Comparison of ENCODE assay signal across 15 cellular contexts in the genomic region with DNA sequence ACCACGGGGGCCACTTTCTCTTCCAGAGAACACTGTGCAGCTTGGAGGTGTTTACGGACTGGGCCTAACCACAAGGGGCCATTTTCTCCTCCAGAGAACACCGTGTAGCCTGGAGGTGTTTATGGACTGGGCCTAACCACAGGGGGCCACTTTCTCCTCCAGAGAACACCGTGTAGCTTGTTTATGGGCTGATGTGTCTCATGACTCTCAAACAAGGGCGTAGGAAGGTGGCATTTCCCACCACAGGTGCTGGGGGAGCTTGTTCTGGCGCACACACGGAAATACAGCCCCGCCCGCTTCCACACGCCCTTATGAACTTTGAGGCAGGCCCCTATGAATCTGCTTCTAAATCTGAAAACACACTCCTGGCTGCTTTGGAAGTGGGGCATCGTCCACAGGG.
DNase-seq lines count a peak whose midpoint lies in the region; ATAC-seq, FAIRE-seq and TF ChIP-seq lines count a peak whose summit lies in the region.
"Had no signal": no experiment of that assay in that cellular context is flagged by ENCODE, and none has a peak within 500 bp of the region (broad histone marks: within the 10 kb centered on the region; RNA-seq: fewer than 3 reads in every experiment).

No MANE protein-coding gene starts in this region.

- no peaks in the 10 kb centered on the region for H3K27me3 Mint-ChIP-seq in CD4-positive, CD25-positive, alpha-beta regulatory T cell
- H3K27me3 Mint-ChIP-seq in activated naive CD8-positive, alpha-beta T cell: no peaks in the 10 kb centered on the region
- peaks cover 3 to 12% of the 10 kb centered on the region in 2 donors for H3K27me3 Mint-ChIP-seq in natural killer cell (ENCODE audit: low read depth in 2 of 2)

- H3K4me3 ChIP-seq in CD4-positive, CD25-positive, alpha-beta regulatory T cell (ENCODE audit: low read depth, low read length): no peak overlapping the region
- H3K4me3 ChIP-seq in pancreas: no peak overlapping the region
- H3K4me3 ChIP-seq: PC-9, thoracic aorta had no signal

- no peak for ATAC-seq in CD4-positive, CD25-positive, alpha-beta regulatory T cell (ENCODE audit: low read depth in 2 of 2)
- ATAC-seq in pancreas (no peak), natural killer cell (no peak)
- ATAC-seq: left lobe of liver had no signal

- TF ChIP-seq CTCF in pancreas (IDR thresholded peaks at IDR 0.05): no peak
- TF ChIP-seq CTCF in natural killer cell (IDR thresholded peaks at IDR 0.05): no peak

- peaks cover 0 to 6% (median 0%) of the 10 kb centered on the region in 7 donors for H3K9me3 Mint-ChIP-seq in CD4-positive, CD25-positive, alpha-beta regulatory T cell
- H3K9me3 Mint-ChIP-seq in activated naive CD8-positive, alpha-beta T cell (ENCODE audit: low read depth): no peaks in the 10 kb centered on the region
- H3K9me3 Mint-ChIP-seq in natural killer cell: no peaks in the 10 kb centered on the region
- H3K9me3 Mint-ChIP-seq: dendritic cell treated with granulocyte-macrophage colony-stimulating factor and Interleukin-4, amounts not matched to agents 40 ng/mL and 50 ng/mL, for 4 days had no signal

- H3K27ac Mint-ChIP-seq in CD4-positive, CD25-positive, alpha-beta regulatory T cell: peak overlapping the region in 2 of 3 donors; percentile 56 to 64
- H3K27ac Mint-ChIP-seq in activated naive CD8-positive, alpha-beta T cell: peak overlapping the region; percentile 55
- H3K27ac Mint-ChIP-seq in natural killer cell: no peak overlapping the region
- H3K27ac Mint-ChIP-seq: dendritic cell treated with granulocyte-macrophage colony-stimulating factor and Interleukin-4, amounts not matched to agents 40 ng/mL and 50 ng/mL, for 4 days had no signal

- WGBS in pancreas, 2 donors: 69 to 73% methylated on average over 11 of the region's 11 CpGs

- no peak overlapping the region for H3K27ac ChIP-seq in CD4-positive, CD25-positive, alpha-beta regulatory T cell (ENCODE audit: insufficient read depth, low read length, poor library complexity, severe bottlenecking)
- H3K27ac ChIP-seq in pancreas: no peak overlapping the region
- H3K27ac ChIP-seq: PC-9, thoracic aorta had no signal

- no peaks in the 10 kb centered on the region for H3K4me1 ChIP-seq in CD4-positive, CD25-positive, alpha-beta regulatory T cell (ENCODE audit: control insufficient read depth, insufficient read depth, low read length, poor library complexity, severe bottlenecking)
- no peaks in the 10 kb centered on the region for H3K4me1 ChIP-seq in pancreas

- H3K4me3 Mint-ChIP-seq in CD4-positive, CD25-positive, alpha-beta regulatory T cell: peak overlapping the region in 2 of 4 donors; percentile 11 to 28
- H3K4me3 Mint-ChIP-seq in activated naive CD8-positive, alpha-beta T cell: peak overlapping the region; percentile 4
- no peak overlapping the region for H3K4me3 Mint-ChIP-seq in natural killer cell
- H3K4me3 Mint-ChIP-seq: dendritic cell treated with granulocyte-macrophage colony-stimulating factor and Interleukin-4, amounts not matched to agents 40 ng/mL and 50 ng/mL, for 4 days had no signal

- no peaks in the 10 kb centered on the region for H3K27me3 ChIP-seq in CD4-positive, CD25-positive, alpha-beta regulatory T cell (ENCODE audit: control insufficient read depth, insufficient read depth, low read length)
- H3K27me3 ChIP-seq in pancreas: no peaks in the 10 kb centered on the region

- H3K4me1 Mint-ChIP-seq in CD4-positive, CD25-positive, alpha-beta regulatory T cell: peaks cover 0 to 10% (median 0%) of the 10 kb centered on the region in 4 donors
- peaks cover 16% of the 10 kb centered on the region for H3K4me1 Mint-ChIP-seq in activated naive CD8-positive, alpha-beta T cell (ENCODE audit: low read depth)
- H3K4me1 Mint-ChIP-seq in natural killer cell: no peaks in the 10 kb centered on the region

- FAIRE-seq in pancreas (lab: Jason Lieb, UNC): no peak

- H3K36me3 ChIP-seq in CD4-positive, CD25-positive, alpha-beta regulatory T cell (ENCODE audit: control insufficient read depth, insufficient read depth, low read length): no peaks in the 10 kb centered on the region
- no peaks in the 10 kb centered on the region for H3K36me3 ChIP-seq in pancreas
- H3K36me3 ChIP-seq: thoracic aorta had no signal

- DNase-seq in CD4-positive, CD25-positive, alpha-beta regulatory T cell: peak in 2 of 3 donors; percentile 23 to 26
- DNase-seq in SW480 (ENCODE audit: low spot score) (peak; percentile 30), 8988T (no peak), head of caudate nucleus (no peak), pancreas (no peak), natural killer cell (no peak)
- DNase-seq in stimulated activated CD4-positive, alpha-beta T cell treated with anti-CD3 and anti-CD28 coated beads, Interleukin-15, amount 100 ng/mL, for 48 hours (ENCODE audit: low read depth in 2 of 2): peak; percentile 10 to 16
- DNase-seq: activated CD4-positive, CD25-positive, alpha-beta regulatory T cell; NCI-H187; NCI-H526; PC-9 had no signal

- H3K9me3 ChIP-seq in CD4-positive, CD25-positive, alpha-beta regulatory T cell (ENCODE audit: control insufficient read depth in 2 of 2, low read length in 2 of 2): no peaks in the 10 kb centered on the region
- no peaks in the 10 kb centered on the region for H3K9me3 ChIP-seq in pancreas
- H3K9me3 ChIP-seq: thoracic aorta had no signal

- intact Hi-C loops in head of caudate nucleus (cut with DNase I): no loop called here
- intact Hi-C loops in pancreas (cut with DNase I): no loop called here
- intact Hi-C loops in natural killer cell (cut with micrococcal nuclease): no loop called here

- no peaks in the 10 kb centered on the region for H3K36me3 Mint-ChIP-seq in CD4-positive, CD25-positive, alpha-beta regulatory T cell
- H3K36me3 Mint-ChIP-seq in activated naive CD8-positive, alpha-beta T cell: no peaks in the 10 kb centered on the region
- H3K36me3 Mint-ChIP-seq in natural killer cell: no peaks in the 10 kb centered on the region

Comparison
In these comparisons a context has a peak if more than half of its experiments do, and no peak if none do; other contexts are left out.
1. DNase-seq: peak in CD4-positive, CD25-positive, alpha-beta regulatory T cell (2 of 3), SW480 (single experiment) and stimulated activated CD4-positive, alpha-beta T cell treated with anti-CD3 and anti-CD28 coated beads, Interleukin-15, amount 100 ng/mL, for 48 hours (2 of 2); none in 8988T (single experiment), head of caudate nucleus (0 of 42), pancreas (0 of 6) and natural killer cell (single experiment).
2. H3K27ac Mint-ChIP-seq: peak in CD4-positive, CD25-positive, alpha-beta regulatory T cell (2 of 3) and activated naive CD8-positive, alpha-beta T cell (single experiment); none in natural killer cell (0 of 2).